ENCODE assay signal across 9 cellular contexts in genomic region chr1:25568834-25569598, GRCh38. TPM values are rescaled to one million over a fixed set of nuclear protein-coding genes. Genes with fewer than 3 reads are reported as not detected.
DNase-seq lines count a peak whose midpoint lies in the region; ATAC-seq and TF ChIP-seq lines count a peak whose summit lies in the region.
"Had no signal": no experiment of that assay in that cellular context is flagged by ENCODE, and none has a peak within 500 bp of the region (broad histone marks: within the 10 kb centered on the region; RNA-seq: fewer than 3 reads in every experiment).

No MANE protein-coding gene starts in this region.

- dilution Hi-C loops in mammary epithelial cell (cut with HindIII; ENCODE audit: low sequenced_read_pairs): no loop called here

- no peak for ATAC-seq in GM18909 (IDR thresholded peaks at IDR 0.05; ENCODE audit: poor library complexity, unreplicated experiment)

- peak overlapping the region; percentile 78 for H3K27ac Mint-ChIP-seq in neural crest cell (ENCODE audit: unreplicated experiment)
- H3K27ac Mint-ChIP-seq in activated T-helper 2 cell treated with anti-CD3 and anti-CD28 coated beads, Interferon-gamma antibody, Interleukin-2, Interleukin-4, amounts not matched to agents 10 μg/mL and 5 μg/mL and 100 μg/mL, durations not matched to agents 14 hours and 24 hours and 36 hours: no peak overlapping the region
- H3K27ac Mint-ChIP-seq: activated B cell treated with CpG ODN at 0.5 μM for 24 hours had no signal

- H3K9ac ChIP-seq in KMS-11: no peak overlapping the region
- H3K9ac ChIP-seq in mammary epithelial cell (ENCODE audit: insufficient read depth, low read length): peak overlapping the region; percentile 62

- H3K36me3 Mint-ChIP-seq in neural crest cell (ENCODE audit: low read depth): no peaks in the 10 kb centered on the region
- peaks cover 3% of the 10 kb centered on the region for H3K36me3 Mint-ChIP-seq in activated T-helper 2 cell treated with anti-CD3 and anti-CD28 coated beads, Interferon-gamma antibody, Interleukin-2, Interleukin-4, amounts not matched to agents 10 μg/mL and 5 μg/mL and 100 μg/mL, durations not matched to agents 14 hours and 24 hours and 36 hours (ENCODE audit: low read depth)

- TF ChIP-seq CTCF in AG10803 (conservative IDR thresholded peaks at IDR 0.05; ENCODE audit: low read length): no peak
- no peak for TF ChIP-seq CTCF in KMS-11 (conservative IDR thresholded peaks at IDR 0.05; ENCODE audit: low read depth, low read length)
- no peak for TF ChIP-seq CTCF in mammary epithelial cell (conservative IDR thresholded peaks at IDR 0.05 in 1 of 2, IDR thresholded peaks at IDR 0.05 in 1 of 2; ENCODE audit: extremely low read depth in 1 of 2, insufficient read depth in 1 of 2, low read depth in 1 of 2, low read length in 2 of 2)
- TF ChIP-seq CTCF in neural crest cell (conservative IDR thresholded peaks at IDR 0.05): no peak
- TF ChIP-seq CTCF in GM13977 (IDR thresholded peaks at IDR 0.05; ENCODE audit: extremely low read depth, insufficient read depth, missing control alignments): no peak

- H3K27me3 Mint-ChIP-seq in neural crest cell (ENCODE audit: low read depth): peaks cover 4% of the 10 kb centered on the region
- peaks cover 4% of the 10 kb centered on the region for H3K27me3 Mint-ChIP-seq in activated T-helper 2 cell treated with anti-CD3 and anti-CD28 coated beads, Interferon-gamma antibody, Interleukin-2, Interleukin-4, amounts not matched to agents 10 μg/mL and 5 μg/mL and 100 μg/mL, durations not matched to agents 14 hours and 24 hours and 36 hours (ENCODE audit: low read depth)

- H3K4me1 ChIP-seq in KMS-11 (ENCODE audit: low read depth, poor library complexity, severe bottlenecking) (peaks cover 86% of the 10 kb centered on the region), mammary epithelial cell (ENCODE audit: insufficient read depth, low read length) (peaks cover 52% of the 10 kb centered on the region)

- H3K79me2 ChIP-seq in KMS-11 (ENCODE audit: insufficient read depth, low read depth) (no peaks in the 10 kb centered on the region), mammary epithelial cell (ENCODE audit: insufficient read depth, low read length) (no peaks in the 10 kb centered on the region)

- intact Hi-C loops in mammary epithelial cell (cut with micrococcal nuclease): loop anchor here (1.0 to 5.0 kb wide), 3 partner anchors 26 to 67 kb away; partner anchors contain the start of gene LDLRAP1
- intact Hi-C loops in activated T-helper 2 cell treated with anti-CD3 and anti-CD28 coated beads, Interferon-gamma antibody, Interleukin-2, Interleukin-4, amounts not matched to agents 10 μg/mL and 5 μg/mL and 100 μg/mL, durations not matched to agents 14 hours and 24 hours and 36 hours (cut with micrococcal nuclease): no loop called here

- in situ Hi-C loops in mammary epithelial cell (cut with MboI; ENCODE audit: low sequenced_read_pairs in 2 of 2) (no loop called here), GM13977 (cut with MboI; ENCODE audit: low pct_unique_long_range_greater_than_20kb, low sequenced_read_pairs, unreplicated experiment) (no loop called here)

- DNase-seq in AG10803 (ENCODE audit: low read depth) (peak; percentile 83), mammary epithelial cell (peak; percentile 83), neural crest cell (ENCODE audit: low read depth, low spot score) (no peak), NCI-H774 (lab: John Stamatoyannopoulos, UW) (no peak), GM13977 (ENCODE audit: low spot score) (no peak)
- DNase-seq in activated T-helper 2 cell treated with anti-CD3 and anti-CD28 coated beads, Interferon-gamma antibody, Interleukin-2, Interleukin-4, amounts not matched to agents 10 μg/mL and 5 μg/mL and 100 μg/mL, durations not matched to agents 14 hours and 24 hours and 36 hours (ENCODE audit: low spot score): no peak
- DNase-seq: activated B cell treated with CpG ODN at 0.5 μM for 24 hours had no signal

- no peaks in the 10 kb centered on the region for H4K20me1 ChIP-seq in KMS-11 (ENCODE audit: insufficient read depth)
- no peaks in the 10 kb centered on the region for H4K20me1 ChIP-seq in mammary epithelial cell (ENCODE audit: insufficient read depth, low read length)

- H2AFZ ChIP-seq in KMS-11 (ENCODE audit: low read depth) (no peak overlapping the region), mammary epithelial cell (ENCODE audit: low read depth, low read length) (peak overlapping the region; percentile 20)

- H3K4me2 ChIP-seq in KMS-11 (peak overlapping the region; percentile 74; the same call in 1 of the 2 replicates), mammary epithelial cell (ENCODE audit: insufficient read depth, low read depth, low read length) (peak overlapping the region; percentile 90)

- H3K9me3 ChIP-seq in mammary epithelial cell (replicated peaks; ENCODE audit: insufficient read depth, low read length): no peaks in the 10 kb centered on the region

- H3K27ac ChIP-seq in KMS-11 (peak overlapping the region; percentile 63; the same call in 1 of the 2 replicates), mammary epithelial cell (ENCODE audit: insufficient read depth, low read depth, low read length) (peak overlapping the region; percentile 86)

- 26% methylated on average over 9 of the region's 21 CpGs for WGBS in mammary epithelial cell (ENCODE audit: low coverage, missing lambda C conversion rate)

- BruUV-seq in mammary epithelial cell (replicated peaks; lab: Mats Ljungman, UMichigan): no TSS peak

- peak overlapping the region; percentile 46 for H3K4me3 Mint-ChIP-seq in neural crest cell
- no peak overlapping the region for H3K4me3 Mint-ChIP-seq in activated T-helper 2 cell treated with anti-CD3 and anti-CD28 coated beads, Interferon-gamma antibody, Interleukin-2, Interleukin-4, amounts not matched to agents 10 μg/mL and 5 μg/mL and 100 μg/mL, durations not matched to agents 14 hours and 24 hours and 36 hours (ENCODE audit: low read depth)
- H3K4me3 Mint-ChIP-seq: activated B cell treated with CpG ODN at 0.5 μM for 24 hours had no signal

- peaks cover 80% of the 10 kb centered on the region for H3K4me1 Mint-ChIP-seq in neural crest cell
- peaks cover 12% of the 10 kb centered on the region for H3K4me1 Mint-ChIP-seq in activated T-helper 2 cell treated with anti-CD3 and anti-CD28 coated beads, Interferon-gamma antibody, Interleukin-2, Interleukin-4, amounts not matched to agents 10 μg/mL and 5 μg/mL and 100 μg/mL, durations not matched to agents 14 hours and 24 hours and 36 hours (ENCODE audit: low read depth)

- H3K36me3 ChIP-seq in KMS-11 (ENCODE audit: insufficient read depth) (no peaks in the 10 kb centered on the region), mammary epithelial cell (ENCODE audit: insufficient read depth, low read length) (no peaks in the 10 kb centered on the region)

- no peaks in the 10 kb centered on the region for H3K27me3 ChIP-seq in KMS-11 (ENCODE audit: insufficient read depth, low read depth)
- no peaks in the 10 kb centered on the region for H3K27me3 ChIP-seq in mammary epithelial cell (ENCODE audit: insufficient read depth, low read length)

- no peaks in the 10 kb centered on the region for H3K9me3 Mint-ChIP-seq in neural crest cell
- H3K9me3 Mint-ChIP-seq in activated T-helper 2 cell treated with anti-CD3 and anti-CD28 coated beads, Interferon-gamma antibody, Interleukin-2, Interleukin-4, amounts not matched to agents 10 μg/mL and 5 μg/mL and 100 μg/mL, durations not matched to agents 14 hours and 24 hours and 36 hours: no peaks in the 10 kb centered on the region
- H3K9me3 Mint-ChIP-seq: activated B cell treated with CpG ODN at 0.5 μM for 24 hours had no signal

- H3K4me3 ChIP-seq in AG10803 (ENCODE audit: low read length) (no peak overlapping the region), KMS-11 (IDR thresholded peaks at IDR 0.05; ENCODE audit: insufficient read depth, low read depth, low read length) (no peak overlapping the region), mammary epithelial cell (replicated peaks in 1 of 3; ENCODE audit: insufficient read depth in 1 of 3, low read depth in 2 of 3, low read length in 3 of 3) (peak overlapping the region; percentile 4 to 8 (median 7))

- CTCF ChIA-PET in mammary epithelial cell (lab: Charles Lee; ENCODE audit: low non-redundant PET): no interaction called here

RNA-seq across cellular contexts. Expression of gene LDLRAP1, which starts 25.6 kb away (rescaled TPM):
- total RNA-seq in mammary epithelial cell: 10 to 100 TPM; 23.0 to 32.7 TPM
- polyA plus RNA-seq in mammary epithelial cell: 28.8 TPM
- 27.1 TPM for polyA minus RNA-seq in mammary epithelial cell
- 18.8 and 20.7 TPM in 2 replicates for total RNA-seq in neural crest cell
- total RNA-seq in activated T-helper 2 cell treated with anti-CD3 and anti-CD28 coated beads, Interferon-gamma antibody, Interleukin-2, Interleukin-4, amounts not matched to agents 10 μg/mL and 5 μg/mL and 100 μg/mL, durations not matched to agents 14 hours and 24 hours and 36 hours: 6.3 and 7.2 TPM in 2 replicates

RNA-seq across cellular contexts. Expression of gene MAN1C1, which starts 47.6 kb away (rescaled TPM):
- total RNA-seq in mammary epithelial cell: under 1 TPM; 0.07 to 0.33 TPM
- polyA plus RNA-seq in mammary epithelial cell: 0.18 TPM
- polyA minus RNA-seq in mammary epithelial cell: not detected
- total RNA-seq in neural crest cell: 19.8 and 22.6 TPM in 2 replicates
- 4.1 and 5.0 TPM in 2 replicates for total RNA-seq in activated T-helper 2 cell treated with anti-CD3 and anti-CD28 coated beads, Interferon-gamma antibody, Interleukin-2, Interleukin-4, amounts not matched to agents 10 μg/mL and 5 μg/mL and 100 μg/mL, durations not matched to agents 14 hours and 24 hours and 36 hours

Comparison
In these comparisons a context has a peak if more than half of its experiments do, and no peak if none do; other contexts are left out.
1. DNase-seq: peak in AG10803 (single experiment) and mammary epithelial cell (single experiment); none in neural crest cell (single experiment), NCI-H774 (single experiment), activated T-helper 2 cell treated with anti-CD3 and anti-CD28 coated beads, Interferon-gamma antibody, Interleukin-2, Interleukin-4, amounts not matched to agents 10 μg/mL and 5 μg/mL and 100 μg/mL, durations not matched to agents 14 hours and 24 hours and 36 hours (single experiment) and GM13977 (single experiment).
2. H3K4me3 ChIP-seq: peak in mammary epithelial cell (3 of 3); none in AG10803 (single experiment) and KMS-11 (single experiment).